Comparison of ENCODE assay signal across 10 cellular contexts in genomic region chr11:3786781-3787428, GRCh38. TPM values are rescaled to one million over a fixed set of nuclear protein-coding genes. Genes with fewer than 3 reads are reported as not detected.
DNase-seq lines count a peak whose midpoint lies in the region; ATAC-seq and TF ChIP-seq lines count a peak whose summit lies in the region.
"Had no signal": no experiment of that assay in that cellular context is flagged by ENCODE, and none has a peak within 500 bp of the region (broad histone marks: within the 10 kb centered on the region; RNA-seq: fewer than 3 reads in every experiment).

No MANE protein-coding gene starts in this region.

- peaks cover 5% of the 10 kb centered on the region for H3K4me1 ChIP-seq in fibroblast of lung (ENCODE audit: control insufficient read depth, extremely low read depth, insufficient read depth, low read length)

- H3K4me2 ChIP-seq in fibroblast of lung (ENCODE audit: extremely low read depth, insufficient read depth, low read length): peak overlapping the region; percentile 15

- peaks cover 2% of the 10 kb centered on the region for H3K36me3 ChIP-seq in fibroblast of lung (ENCODE audit: control insufficient read depth, insufficient read depth, low read length)

- no peak for DNase-seq in activated CD4-positive, alpha-beta T cell treated with anti-CD3 and anti-CD28 coated beads, Interleukin-2, amount 10 ng/mL, durations not matched to agents 7 days and 5 days
- no peak for DNase-seq in activated CD4-positive, alpha-beta T cell treated with anti-CD3 and anti-CD28 coated beads for 48 hours
- DNase-seq in fibroblast of lung (ENCODE audit: low read depth in 2 of 2) (peak; percentile 19 to 61), renal cortical epithelial cell (ENCODE audit: low read depth) (peak; percentile 84), A172 (ENCODE audit: low spot score) (no peak), HCEC 1CT (no peak), left ventricle myocardium superior (no peak)
- DNase-seq: kidney, NCI-H526 had no signal

- peak overlapping the region; percentile 25 for H3K27ac ChIP-seq in fibroblast of lung (ENCODE audit: insufficient read depth, low read length)

- no peaks in the 10 kb centered on the region for H3K9me3 ChIP-seq in fibroblast of lung (ENCODE audit: control insufficient read depth, insufficient read depth, low read depth, low read length)

- no peaks in the 10 kb centered on the region for H3K27me3 ChIP-seq in fibroblast of lung (ENCODE audit: control insufficient read depth, insufficient read depth, low read length)

- H3K9me3 Mint-ChIP-seq in activated CD4-positive, alpha-beta T cell treated with anti-CD3 and anti-CD28 coated beads, Interleukin-2, amount 10 ng/mL, durations not matched to agents 7 days and 5 days: no peaks in the 10 kb centered on the region
- no peaks in the 10 kb centered on the region for H3K9me3 Mint-ChIP-seq in T-helper 1 cell treated with Interleukin-12 subunit alpha and Interleukin-12 subunit beta and Interleukin-4 antibody, amounts not matched to agents 30 μg/mL and 1 μg/mL, for 36 hours

- peaks cover 35% of the 10 kb centered on the region for H3K36me3 Mint-ChIP-seq in activated CD4-positive, alpha-beta T cell treated with anti-CD3 and anti-CD28 coated beads, Interleukin-2, amount 10 ng/mL, durations not matched to agents 7 days and 5 days (ENCODE audit: low read depth)
- H3K36me3 Mint-ChIP-seq in T-helper 1 cell treated with Interleukin-12 subunit alpha and Interleukin-12 subunit beta and Interleukin-4 antibody, amounts not matched to agents 30 μg/mL and 1 μg/mL, for 36 hours (ENCODE audit: low read depth): peaks cover 26% of the 10 kb centered on the region

- ATAC-seq in left ventricle myocardium superior: no peak

- intact Hi-C loops in left ventricle myocardium superior (cut with micrococcal nuclease): no loop called here

- H3K4me3 ChIP-seq in fibroblast of lung (replicated peaks in 1 of 4; ENCODE audit: control extremely low read depth in 1 of 4, insufficient read depth in 1 of 4, low read depth in 3 of 4, low read length in 4 of 4): no peak overlapping the region

- no peak overlapping the region for H3K9ac ChIP-seq in fibroblast of lung (ENCODE audit: insufficient read depth, low read length)

- no peak overlapping the region for H3K4me3 Mint-ChIP-seq in activated CD4-positive, alpha-beta T cell treated with anti-CD3 and anti-CD28 coated beads, Interleukin-2, amount 10 ng/mL, durations not matched to agents 7 days and 5 days
- peak overlapping the region; percentile 40 for H3K4me3 Mint-ChIP-seq in T-helper 1 cell treated with Interleukin-12 subunit alpha and Interleukin-12 subunit beta and Interleukin-4 antibody, amounts not matched to agents 30 μg/mL and 1 μg/mL, for 36 hours

- H3K4me1 Mint-ChIP-seq in activated CD4-positive, alpha-beta T cell treated with anti-CD3 and anti-CD28 coated beads, Interleukin-2, amount 10 ng/mL, durations not matched to agents 7 days and 5 days: peaks cover 72% of the 10 kb centered on the region
- H3K4me1 Mint-ChIP-seq in T-helper 1 cell treated with Interleukin-12 subunit alpha and Interleukin-12 subunit beta and Interleukin-4 antibody, amounts not matched to agents 30 μg/mL and 1 μg/mL, for 36 hours (ENCODE audit: low read depth): peaks cover 52% of the 10 kb centered on the region

- H3K79me2 ChIP-seq in fibroblast of lung (ENCODE audit: control insufficient read depth, insufficient read depth, low read length): peaks cover 96% of the 10 kb centered on the region

- H4K20me1 ChIP-seq in fibroblast of lung (ENCODE audit: control insufficient read depth, extremely low read depth, insufficient read depth, low read length): no peaks in the 10 kb centered on the region

- TF ChIP-seq CTCF in fibroblast of lung (conservative IDR thresholded peaks at IDR 0.05 in 1 of 2, IDR thresholded peaks at IDR 0.05 in 1 of 2; ENCODE audit: low read depth in 1 of 2, low read length in 2 of 2): no peak

- H3K27me3 Mint-ChIP-seq in activated CD4-positive, alpha-beta T cell treated with anti-CD3 and anti-CD28 coated beads, Interleukin-2, amount 10 ng/mL, durations not matched to agents 7 days and 5 days: no peaks in the 10 kb centered on the region
- H3K27me3 Mint-ChIP-seq in T-helper 1 cell treated with Interleukin-12 subunit alpha and Interleukin-12 subunit beta and Interleukin-4 antibody, amounts not matched to agents 30 μg/mL and 1 μg/mL, for 36 hours (ENCODE audit: low read depth): no peaks in the 10 kb centered on the region

- no peak overlapping the region for H2AFZ ChIP-seq in fibroblast of lung (ENCODE audit: low read length)

- POLR2A ChIA-PET in activated CD4-positive, alpha-beta T cell treated with anti-CD3 and anti-CD28 coated beads, Interleukin-2, amount 10 ng/mL, durations not matched to agents 7 days and 5 days (lab: Charles Lee): no interaction called here

- CTCF ChIA-PET in activated CD4-positive, alpha-beta T cell treated with anti-CD3 and anti-CD28 coated beads, Interleukin-2, amount 10 ng/mL, durations not matched to agents 7 days and 5 days (lab: Charles Lee): interaction anchor here (4.4 kb wide), 1 partner anchor 22 kb away, joined by 14 read pairs; the partner anchor contains the start of gene PGAP2

- peak overlapping the region; percentile 77 for H3K27ac Mint-ChIP-seq in activated CD4-positive, alpha-beta T cell treated with anti-CD3 and anti-CD28 coated beads, Interleukin-2, amount 10 ng/mL, durations not matched to agents 7 days and 5 days
- H3K27ac Mint-ChIP-seq in T-helper 1 cell treated with Interleukin-12 subunit alpha and Interleukin-12 subunit beta and Interleukin-4 antibody, amounts not matched to agents 30 μg/mL and 1 μg/mL, for 36 hours: peak overlapping the region; percentile 72

RNA-seq across cellular contexts. Expression of gene NUP98, which starts 10.4 kb away (rescaled TPM):
- 100 to 1,000 TPM in 1 of 2 experiments, 10 to 100 TPM in 1; 94.7 to 116 TPM for total RNA-seq in activated CD4-positive, alpha-beta T cell treated with anti-CD3 and anti-CD28 coated beads, Interleukin-2, amount 10 ng/mL, durations not matched to agents 7 days and 5 days
- 88.1 and 99.6 TPM in 2 replicates for total RNA-seq in fibroblast of lung
- 60.6 and 95.1 TPM in 2 replicates for polyA plus RNA-seq in fibroblast of lung
- polyA plus RNA-seq in fibroblast of lung (2012): 36.8 and 46.2 TPM in 2 replicates
- 344 and 538 TPM in 2 replicates for polyA minus RNA-seq in fibroblast of lung (ENCODE audit: low replicate concordance)
- 125 and 159 TPM in 2 replicates for total RNA-seq in renal cortical epithelial cell
- total RNA-seq in A172 (2014; rRNA removed; shearing (Covaris generic)): 96.6 and 104 TPM in 2 replicates
- 40.3 TPM for total RNA-seq in left ventricle myocardium superior

RNA-seq across cellular contexts. Expression of gene PGAP2, which starts 21.5 kb away (rescaled TPM):
- 10 to 100 TPM; 30.0 to 30.9 TPM for total RNA-seq in activated CD4-positive, alpha-beta T cell treated with anti-CD3 and anti-CD28 coated beads, Interleukin-2, amount 10 ng/mL, durations not matched to agents 7 days and 5 days
- total RNA-seq in fibroblast of lung: 10.8 and 12.4 TPM in 2 replicates
- polyA plus RNA-seq in fibroblast of lung: 12.8 and 18.9 TPM in 2 replicates
- polyA plus RNA-seq in fibroblast of lung (2012): 10.5 and 15.4 TPM in 2 replicates
- 41.7 and 72.8 TPM in 2 replicates for polyA minus RNA-seq in fibroblast of lung (ENCODE audit: low replicate concordance)
- total RNA-seq in renal cortical epithelial cell: 7.1 and 18.7 TPM in 2 replicates
- total RNA-seq in A172 (2014; rRNA removed; shearing (Covaris generic)): 15.4 and 16.6 TPM in 2 replicates
- total RNA-seq in left ventricle myocardium superior: 19.6 TPM

RNA-seq across cellular contexts. Expression of gene RHOG, which starts 53.9 kb away (rescaled TPM):
- 100 to 1,000 TPM; 158 to 172 TPM for total RNA-seq in activated CD4-positive, alpha-beta T cell treated with anti-CD3 and anti-CD28 coated beads, Interleukin-2, amount 10 ng/mL, durations not matched to agents 7 days and 5 days
- 6.2 and 10.9 TPM in 2 replicates for total RNA-seq in fibroblast of lung
- polyA plus RNA-seq in fibroblast of lung: 53.1 and 61.8 TPM in 2 replicates
- 70.3 and 88.5 TPM in 2 replicates for polyA plus RNA-seq in fibroblast of lung (2012)
- polyA minus RNA-seq in fibroblast of lung (ENCODE audit: low replicate concordance): 224 and 274 TPM in 2 replicates
- 5.6 and 20.5 TPM in 2 replicates for total RNA-seq in renal cortical epithelial cell
- 40.6 and 50.9 TPM in 2 replicates for total RNA-seq in A172 (2014; rRNA removed; shearing (Covaris generic))
- total RNA-seq in left ventricle myocardium superior: 18.6 TPM

Comparison
In these comparisons a context has a peak if more than half of its experiments do, and no peak if none do; other contexts are left out.
1. DNase-seq: peak in fibroblast of lung (2 of 2) and renal cortical epithelial cell (single experiment); none in activated CD4-positive, alpha-beta T cell treated with anti-CD3 and anti-CD28 coated beads, Interleukin-2, amount 10 ng/mL, durations not matched to agents 7 days and 5 days (single experiment), activated CD4-positive, alpha-beta T cell treated with anti-CD3 and anti-CD28 coated beads for 48 hours (single experiment), A172 (single experiment), HCEC 1CT (single experiment) and left ventricle myocardium superior (single experiment).